13 cellular contexts compared by ENCODE assay signal in the genomic region with DNA sequence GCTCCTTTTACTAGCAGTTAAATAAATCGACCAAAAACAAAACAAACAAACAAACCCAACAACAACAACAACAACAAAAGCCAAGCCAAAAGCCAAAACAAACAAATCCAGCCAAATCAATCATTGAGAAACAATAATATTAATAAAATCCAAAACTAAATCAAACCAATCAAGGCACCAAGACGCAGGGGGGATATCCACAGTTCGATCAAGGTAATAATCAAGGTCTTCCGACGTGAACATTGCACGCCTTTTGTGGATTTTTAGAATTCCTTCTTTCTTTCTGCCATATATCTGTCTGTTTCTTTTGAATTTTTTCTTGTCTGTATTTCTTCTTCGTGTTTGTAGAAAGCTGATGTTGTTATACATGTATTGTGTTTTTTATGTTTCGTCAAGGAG. TPM values are rescaled to one million over a fixed set of nuclear protein-coding genes. Genes with fewer than 3 reads are reported as not detected.
A peak's percentile ranks its signal among the peaks of the same experiment; 100 is the strongest.
DNase-seq lines count a peak whose midpoint lies in the region; ATAC-seq and TF ChIP-seq lines count a peak whose summit lies in the region.
"Had no signal": no experiment of that assay in that cellular context is flagged by ENCODE, and none has a peak within 500 bp of the region (broad histone marks: within the 10 kb centered on the region; RNA-seq: fewer than 3 reads in every experiment).

No MANE protein-coding gene starts in this region.

- 15 to 29% (median 20%) methylated on average over 8 of the region's 8 CpGs for WGBS in psoas muscle, 3 donors

- H3K27ac ChIP-seq in psoas muscle = peak overlapping the region; percentile 90
- H3K27ac ChIP-seq: sigmoid colon had no signal

- H3K36me3 ChIP-seq in H7 (replicated peaks; ENCODE audit: control insufficient read depth, insufficient read depth, low read length) (no peaks in the 10 kb centered on the region), psoas muscle (ENCODE audit: insufficient read depth in 1 of 2, low read depth in 1 of 2) (peaks cover 0 to 9% of the 10 kb centered on the region in 2 donors)
- H3K36me3 ChIP-seq: sigmoid colon had no signal

- ATAC-seq in psoas muscle = no peak
- ATAC-seq in HG03025 (IDR thresholded peaks at IDR 0.05; ENCODE audit: low FRiP score, unreplicated experiment) = no peak
- no peak for ATAC-seq in HG02798 (IDR thresholded peaks at IDR 0.05; ENCODE audit: poor library complexity, unreplicated experiment)
- ATAC-seq: activated CD8-positive, alpha-beta memory T cell treated with anti-CD3 and anti-CD28 coated beads, Interleukin-2, amount 10 ng/mL, durations not matched to agents 7 days and 5 days had no signal

- POLR2A ChIA-PET in activated CD4-positive, alpha-beta T cell treated with anti-CD3 and anti-CD28 coated beads, Interleukin-2, amount 10 ng/mL, durations not matched to agents 7 days and 5 days (lab: Charles Lee) = no interaction called here

- peaks cover 48% of the 10 kb centered on the region for H3K27me3 Mint-ChIP-seq in activated naive CD8-positive, alpha-beta T cell treated with anti-CD3 and anti-CD28 coated beads for 36 hours
- peaks cover 48% of the 10 kb centered on the region for H3K27me3 Mint-ChIP-seq in activated CD4-positive, alpha-beta T cell treated with anti-CD3 and anti-CD28 coated beads, Interleukin-2, amount 10 ng/mL, durations not matched to agents 7 days and 5 days

- no peak overlapping the region for H3K27ac Mint-ChIP-seq in activated naive CD8-positive, alpha-beta T cell treated with anti-CD3 and anti-CD28 coated beads for 36 hours
- H3K27ac Mint-ChIP-seq in activated CD4-positive, alpha-beta T cell treated with anti-CD3 and anti-CD28 coated beads, Interleukin-2, amount 10 ng/mL, durations not matched to agents 7 days and 5 days = no peak overlapping the region
- H3K27ac Mint-ChIP-seq: activated CD8-positive, alpha-beta memory T cell treated with anti-CD3 and anti-CD28 coated beads, Interleukin-2, amount 10 ng/mL, durations not matched to agents 7 days and 5 days; IgD-negative memory B cell had no signal

- intact Hi-C loops in psoas muscle (cut with DNase I) = loop anchor here in 1 of 2 donors (5.0 kb wide), 1 partner anchor 37 kb away; no protein-coding TSS in a partner anchor

- peaks cover 5% of the 10 kb centered on the region for H3K4me1 Mint-ChIP-seq in activated naive CD8-positive, alpha-beta T cell treated with anti-CD3 and anti-CD28 coated beads for 36 hours
- H3K4me1 Mint-ChIP-seq in activated CD4-positive, alpha-beta T cell treated with anti-CD3 and anti-CD28 coated beads, Interleukin-2, amount 10 ng/mL, durations not matched to agents 7 days and 5 days = peaks cover 12% of the 10 kb centered on the region

- peaks cover 3% of the 10 kb centered on the region for H3K36me3 Mint-ChIP-seq in activated naive CD8-positive, alpha-beta T cell treated with anti-CD3 and anti-CD28 coated beads for 36 hours
- no peaks in the 10 kb centered on the region for H3K36me3 Mint-ChIP-seq in activated CD4-positive, alpha-beta T cell treated with anti-CD3 and anti-CD28 coated beads, Interleukin-2, amount 10 ng/mL, durations not matched to agents 7 days and 5 days (ENCODE audit: low read depth)

- peaks cover 41% of the 10 kb centered on the region for H3K27me3 ChIP-seq in H7 (ENCODE audit: control insufficient read depth, insufficient read depth, low read length)
- H3K27me3 ChIP-seq in psoas muscle (ENCODE audit: insufficient read depth in 3 of 3, low read length in 2 of 3) = no peaks in the 10 kb centered on the region

- H3K9me3 Mint-ChIP-seq in activated naive CD8-positive, alpha-beta T cell treated with anti-CD3 and anti-CD28 coated beads for 36 hours = peaks cover 5% of the 10 kb centered on the region
- H3K9me3 Mint-ChIP-seq in activated CD4-positive, alpha-beta T cell treated with anti-CD3 and anti-CD28 coated beads, Interleukin-2, amount 10 ng/mL, durations not matched to agents 7 days and 5 days = no peaks in the 10 kb centered on the region

- no peaks in the 10 kb centered on the region for H3K4me1 ChIP-seq in psoas muscle

- DNase-seq in H7 (no peak), psoas muscle (no peak), foreskin melanocyte (no peak)
- no peak for DNase-seq in activated naive CD8-positive, alpha-beta T cell treated with anti-CD3 and anti-CD28 coated beads for 36 hours
- DNase-seq in activated CD4-positive, alpha-beta T cell treated with anti-CD3 and anti-CD28 coated beads, Interleukin-2, amount 10 ng/mL, durations not matched to agents 7 days and 5 days = no peak
- DNase-seq: activated CD8-positive, alpha-beta memory T cell treated with anti-CD3 and anti-CD28 coated beads, Interleukin-2, amount 10 ng/mL, durations not matched to agents 7 days and 5 days; sigmoid colon had no signal

- peak overlapping the region; percentile 34 for H3K4me3 Mint-ChIP-seq in activated naive CD8-positive, alpha-beta T cell treated with anti-CD3 and anti-CD28 coated beads for 36 hours
- H3K4me3 Mint-ChIP-seq in activated CD4-positive, alpha-beta T cell treated with anti-CD3 and anti-CD28 coated beads, Interleukin-2, amount 10 ng/mL, durations not matched to agents 7 days and 5 days = no peak overlapping the region
- H3K4me3 Mint-ChIP-seq: activated CD8-positive, alpha-beta memory T cell treated with anti-CD3 and anti-CD28 coated beads, Interleukin-2, amount 10 ng/mL, durations not matched to agents 7 days and 5 days had no signal

- H3K9me3 ChIP-seq in psoas muscle = no peaks in the 10 kb centered on the region
- H3K9me3 ChIP-seq: sigmoid colon had no signal

- CTCF ChIA-PET in activated CD4-positive, alpha-beta T cell treated with anti-CD3 and anti-CD28 coated beads, Interleukin-2, amount 10 ng/mL, durations not matched to agents 7 days and 5 days (lab: Charles Lee) = no interaction called here

- H3K4me3 ChIP-seq in H7 (ENCODE audit: insufficient read depth, low read depth, low read length) (peak overlapping the region; percentile 51; the same call in 1 of the 2 replicates), iPS-11a (ENCODE audit: low read depth, low read length) (peak overlapping the region; percentile 56), psoas muscle (peak overlapping the region; percentile 80)
- H3K4me3 ChIP-seq: lung had no signal

- TF ChIP-seq CTCF in psoas muscle (IDR thresholded peaks at IDR 0.05) = no peak

RNA-seq across cellular contexts. Expression of a gene that starts 0.9 kb away (rescaled TPM):
- not detected in 2 replicates for total RNA-seq in H7 (2014; rRNA removed; shearing (Covaris generic))
- not detected for total RNA-seq in activated naive CD8-positive, alpha-beta T cell treated with anti-CD3 and anti-CD28 coated beads for 36 hours
- total RNA-seq in psoas muscle = 100 to 1,000 TPM in 3 of 4 donors, 10 to 100 TPM in 1; 99.6 to 336 (median 123) TPM
- 100 to 1,000 TPM in 1 of 3 donors, 10 to 100 TPM in 2; 86.4 to 101 (median 99.9) TPM for polyA plus RNA-seq in psoas muscle
- not detected for total RNA-seq in activated CD4-positive, alpha-beta T cell treated with anti-CD3 and anti-CD28 coated beads, Interleukin-2, amount 10 ng/mL, durations not matched to agents 7 days and 5 days
- total RNA-seq: activated CD8-positive, alpha-beta memory T cell treated with anti-CD3 and anti-CD28 coated beads, Interleukin-2, amount 10 ng/mL, durations not matched to agents 7 days and 5 days; T-helper 1 cell treated with Interleukin-12 subunit alpha and Interleukin-12 subunit beta and Interleukin-4 antibody, amounts not matched to agents 30 ng/mL and 1 ng/mL, for 36 hours had no signal
- polyA plus RNA-seq: IgD-negative memory B cell, lung had no signal

Comparison
In these comparisons a context has a peak if more than half of its experiments do, and no peak if none do; other contexts are left out.
1. RNA of a gene that starts 0.9 kb away (total RNA-seq): 99.6 to 336 TPM in psoas muscle; not detected in H7, not detected in activated naive CD8-positive, alpha-beta T cell treated with anti-CD3 and anti-CD28 coated beads for 36 hours and not detected in activated CD4-positive, alpha-beta T cell treated with anti-CD3 and anti-CD28 coated beads, Interleukin-2, amount 10 ng/mL, durations not matched to agents 7 days and 5 days; every median in the first group is over 100 times any median in the second.
2. Peak in every context shown above with its lines, with median percentiles within 50 percentile points of each other: H3K4me3 ChIP-seq.